In the genomic region with DNA sequence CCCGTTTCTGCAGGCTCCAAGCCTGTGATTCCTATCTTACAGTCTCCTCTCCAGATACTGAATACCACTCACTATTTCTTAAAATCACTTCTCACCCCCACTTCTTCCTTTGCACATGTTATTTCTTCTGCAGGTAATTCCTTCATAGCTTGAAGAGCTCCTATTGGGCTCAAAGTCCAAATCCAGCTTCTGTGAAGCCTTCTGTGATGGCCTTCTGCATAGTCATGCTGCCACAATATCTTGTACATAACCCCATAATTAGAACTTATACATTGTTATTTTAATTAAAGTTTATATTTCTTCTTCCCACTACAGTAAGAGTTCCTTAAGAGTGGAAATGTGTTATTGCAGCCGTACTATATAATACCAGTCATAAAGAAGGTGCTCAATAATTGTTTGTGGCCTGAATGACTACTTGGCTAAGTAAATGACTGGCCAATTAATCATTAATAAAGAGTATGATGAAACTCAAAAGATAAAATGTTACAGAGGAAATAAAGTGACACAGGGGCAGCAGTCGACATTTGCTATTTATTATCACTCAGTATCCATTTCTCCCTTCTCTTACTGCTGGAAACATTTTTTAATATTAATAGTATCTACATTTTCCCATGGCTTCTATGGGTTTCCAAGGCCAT, we compare ENCODE assay signal across 30 cellular contexts.
"Had no signal": no experiment of that assay in that cellular context is flagged by ENCODE, and none has a peak within 500 bp of the region (broad histone marks: within the 10 kb centered on the region; RNA-seq: fewer than 3 reads in every experiment).

No MANE protein-coding gene starts in this region.

- ATAC-seq: activated CD4-positive, CD25-positive, alpha-beta regulatory T cell treated with anti-CD3 and anti-CD28 coated beads, Interleukin-2, amount 50 U/mL, for 24 hours; activated CD8-positive, alpha-beta T cell treated with anti-CD3 and anti-CD28 coated beads for 36 hours; activated naive CD4-positive, alpha-beta T cell treated with anti-CD3 and anti-CD28 coated beads, Interleukin-2, amount 50 U/mL, for 72 hours; activated T-cell treated with anti-CD3 and anti-CD28 coated beads, Interleukin-2, amount 50 U/mL, for 4 hours; esophagus mucosa; T-helper 17 cell had no signal

- H3K27me3 Mint-ChIP-seq: activated B cell treated with CpG ODN at 0.5 μM for 24 hours; activated CD8-positive, alpha-beta T cell treated with anti-CD3 and anti-CD28 coated beads for 36 hours; activated naive CD8-positive, alpha-beta T cell treated with anti-CD3 and anti-CD28 coated beads, Interleukin-2, amount 10 ng/mL, durations not matched to agents 7 days and 5 days; central memory CD8-positive, alpha-beta T cell; dendritic cell treated with granulocyte-macrophage colony-stimulating factor and Interleukin-4, amounts not matched to agents 40 ng/mL and 50 ng/mL, for 4 days; T-helper 17 cell had no signal

- H3K4me3 Mint-ChIP-seq: activated B cell treated with CpG ODN at 0.5 μM for 24 hours; activated CD8-positive, alpha-beta T cell treated with anti-CD3 and anti-CD28 coated beads for 36 hours; activated naive CD4-positive, alpha-beta T cell treated with anti-CD3 and anti-CD28 coated beads for 36 hours; activated naive CD8-positive, alpha-beta T cell treated with anti-CD3 and anti-CD28 coated beads, Interleukin-2, amount 10 ng/mL, durations not matched to agents 7 days and 5 days; activated T-cell treated with anti-CD3 and anti-CD28 coated beads, Interleukin-2, amount 50 U/mL, for 4 hours; activated T-helper 1 cell treated with anti-CD3 and anti-CD28 coated beads, Interleukin-12 subunit alpha, Interleukin-12 subunit beta, Interleukin-2, Interleukin-4 antibody, amounts not matched to agents 30 ng/mL and 10 ng/mL and 1 ng/mL, durations not matched to agents 14 hours and 24 hours and 36 hours; central memory CD8-positive, alpha-beta T cell; dendritic cell treated with granulocyte-macrophage colony-stimulating factor and Interleukin-4, amounts not matched to agents 40 ng/mL and 50 ng/mL, for 4 days; endodermal cell; T-helper 17 cell; T-helper 2 cell treated with Interferon-gamma antibody and Interleukin-4, amounts not matched to agents 5 μg/mL and 100 μg/mL, for 36 hours had no signal

- H3K27ac ChIP-seq: brain microvascular endothelial cell, coronary artery, dorsolateral prefrontal cortex, WERI-Rb-1 had no signal

- H3K4me3 ChIP-seq: coronary artery, dorsolateral prefrontal cortex had no signal

- H3K9me3 Mint-ChIP-seq: activated CD8-positive, alpha-beta T cell treated with anti-CD3 and anti-CD28 coated beads for 36 hours; activated naive CD4-positive, alpha-beta T cell treated with anti-CD3 and anti-CD28 coated beads for 36 hours; activated T-cell treated with anti-CD3 and anti-CD28 coated beads, Interleukin-2, amount 50 U/mL, for 4 hours; activated T-helper 1 cell treated with anti-CD3 and anti-CD28 coated beads, Interleukin-12 subunit alpha, Interleukin-12 subunit beta, Interleukin-2, Interleukin-4 antibody, amounts not matched to agents 30 ng/mL and 10 ng/mL and 1 ng/mL, durations not matched to agents 14 hours and 24 hours and 36 hours; activated T-helper 2 cell treated with anti-CD3 and anti-CD28 coated beads, Interferon-gamma antibody, Interleukin-2, Interleukin-4, amounts not matched to agents 10 μg/mL and 5 μg/mL and 100 μg/mL, durations not matched to agents 14 hours and 24 hours and 36 hours; T-helper 2 cell treated with Interferon-gamma antibody and Interleukin-4, amounts not matched to agents 5 μg/mL and 100 μg/mL, for 36 hours had no signal

- H3K4me1 Mint-ChIP-seq: activated B cell treated with CpG ODN at 0.5 μM for 24 hours; central memory CD8-positive, alpha-beta T cell had no signal

- H3K27ac Mint-ChIP-seq: activated B cell treated with CpG ODN at 0.5 μM for 24 hours; activated CD8-positive, alpha-beta T cell treated with anti-CD3 and anti-CD28 coated beads for 36 hours; activated naive CD4-positive, alpha-beta T cell treated with anti-CD3 and anti-CD28 coated beads for 36 hours; activated naive CD4-positive, alpha-beta T cell treated with anti-CD3 and anti-CD28 coated beads, Interleukin-2, amount 50 U/mL, for 72 hours; activated naive CD8-positive, alpha-beta T cell treated with anti-CD3 and anti-CD28 coated beads, Interleukin-2, amount 10 ng/mL, durations not matched to agents 7 days and 5 days; activated T-helper 1 cell treated with anti-CD3 and anti-CD28 coated beads, Interleukin-12 subunit alpha, Interleukin-12 subunit beta, Interleukin-2, Interleukin-4 antibody, amounts not matched to agents 30 ng/mL and 10 ng/mL and 1 ng/mL, durations not matched to agents 14 hours and 24 hours and 36 hours; activated T-helper 2 cell treated with anti-CD3 and anti-CD28 coated beads, Interferon-gamma antibody, Interleukin-2, Interleukin-4, amounts not matched to agents 10 μg/mL and 5 μg/mL and 100 μg/mL, durations not matched to agents 14 hours and 24 hours and 36 hours; dendritic cell treated with granulocyte-macrophage colony-stimulating factor and Interleukin-4, amounts not matched to agents 40 ng/mL and 50 ng/mL, for 4 days; endodermal cell; T-helper 17 cell; T-helper 2 cell treated with Interferon-gamma antibody and Interleukin-4, amounts not matched to agents 5 μg/mL and 100 μg/mL, for 36 hours had no signal

- DNase-seq: activated B cell treated with CpG ODN at 0.5 μM for 24 hours; activated CD4-positive, alpha-beta T cell treated with anti-CD3 and anti-CD28 coated beads for 48 hours; activated CD4-positive, alpha-beta T cell treated with anti-CD3 and anti-CD28 coated beads, Interleukin-2, amount 50 U/mL, for 1 hour; activated CD4-positive, alpha-beta T cell treated with anti-CD3 and anti-CD28 coated beads, Interleukin-2, amount 50 U/mL, for 48 hours; activated CD8-positive, alpha-beta memory T cell treated with anti-CD3 and anti-CD28 coated beads for 24 hours; activated CD8-positive, alpha-beta T cell treated with anti-CD3 and anti-CD28 coated beads for 36 hours; activated effector memory CD4-positive, alpha-beta T cell treated with anti-CD3 and anti-CD28 coated beads, Interleukin-2, amount 50 U/mL, for 16 hours; activated naive CD4-positive, alpha-beta T cell treated with anti-CD3 and anti-CD28 coated beads for 36 hours; activated naive CD8-positive, alpha-beta T cell treated with anti-CD3 and anti-CD28 coated beads, Interleukin-2, amount 10 ng/mL, durations not matched to agents 7 days and 5 days; activated T-cell treated with anti-CD3 and anti-CD28 coated beads, Interleukin-2, amount 50 U/mL, for 4 hours; dorsolateral prefrontal cortex; effector memory CD4-positive, alpha-beta T cell; endodermal cell; foreskin fibroblast; T-helper 1 cell; T-helper 17 cell; T1000; WERI-Rb-1 had no signal

- H3K36me3 ChIP-seq: brain microvascular endothelial cell, WERI-Rb-1 had no signal

- FAIRE-seq: astrocyte, frontal cortex had no signal

- H3K27me3 ChIP-seq: brain microvascular endothelial cell, dorsolateral prefrontal cortex had no signal

- H3K36me3 Mint-ChIP-seq: activated naive CD4-positive, alpha-beta T cell treated with anti-CD3 and anti-CD28 coated beads, Interleukin-2, amount 50 U/mL, for 72 hours; activated naive CD8-positive, alpha-beta T cell treated with anti-CD3 and anti-CD28 coated beads, Interleukin-2, amount 10 ng/mL, durations not matched to agents 7 days and 5 days had no signal
